ENCODE assay signal across 24 cellular contexts in the genomic region with DNA sequence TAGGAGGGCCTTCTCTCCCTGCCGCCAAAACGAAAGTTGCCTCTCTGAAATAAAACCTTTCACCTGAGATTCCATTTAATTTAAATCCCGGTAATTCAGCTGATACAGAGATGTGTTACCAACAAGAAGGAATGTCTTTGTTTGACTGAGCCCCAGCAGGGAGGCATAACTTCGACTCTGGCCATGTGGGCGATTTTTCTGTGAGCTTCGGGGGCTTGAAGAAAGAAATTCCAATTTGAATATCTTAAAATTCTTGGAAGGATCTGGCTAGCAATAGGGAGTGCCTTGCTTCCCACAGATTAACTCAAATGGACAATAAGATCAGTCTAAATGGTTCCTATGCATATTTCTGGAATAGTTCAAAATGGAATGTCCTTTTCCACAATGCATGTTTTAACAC.
DNase-seq lines count a peak whose midpoint lies in the region; TF ChIP-seq lines count a peak whose summit lies in the region.
"Had no signal": no experiment of that assay in that cellular context is flagged by ENCODE, and none has a peak within 500 bp of the region (broad histone marks: within the 10 kb centered on the region; RNA-seq: fewer than 3 reads in every experiment).

No MANE protein-coding gene starts in this region.

- WGBS in H9 (ENCODE audit: extremely low coverage, insufficient read length, low lambda C conversion rate): no CpG with 5 or more reads among the region's 6 CpGs
- WGBS in mesendoderm (ENCODE audit: extremely low coverage, insufficient coverage, low lambda C conversion rate): no CpG with 5 or more reads among the region's 6 CpGs
- WGBS in testis, 2 donors: 73 to 80% methylated on average over 6 of the region's 6 CpGs

- no peaks in the 10 kb centered on the region for H4K20me1 ChIP-seq in H9 (ENCODE audit: control insufficient read depth, insufficient read depth, insufficient read length)

- H3K4me1 ChIP-seq in H9 (ENCODE audit: insufficient read depth, low read length) (peaks cover 3% of the 10 kb centered on the region; the same call in 1 of the 2 replicates), mesendoderm (ENCODE audit: control insufficient read depth, low read depth, low read length) (peaks cover 4% of the 10 kb centered on the region), testis (peaks cover 3% of the 10 kb centered on the region)
- H3K4me1 ChIP-seq: A549, Caco-2 had no signal

- no peak overlapping the region for H2BK20ac ChIP-seq in H9 (ENCODE audit: low read depth, low read length, poor library complexity, severe bottlenecking)

- no peak overlapping the region for H3K14ac ChIP-seq in H9 (ENCODE audit: insufficient read depth, low read length)

- no peak overlapping the region for H3K4me3 Mint-ChIP-seq in H9
- H3K4me3 Mint-ChIP-seq in brain: peak overlapping the region in 3 of 5 experiments; percentile 37 to 66 (median 53)
- H3K4me3 Mint-ChIP-seq: CD8-positive, alpha-beta T cell; T-cell had no signal

- in situ Hi-C loops in GM13977 (cut with MboI; ENCODE audit: low pct_unique_long_range_greater_than_20kb, low sequenced_read_pairs, unreplicated experiment): no loop called here

- H3K79me1 ChIP-seq in H9 (ENCODE audit: insufficient read depth, low read depth, low read length, poor library complexity, severe bottlenecking) (no peaks in the 10 kb centered on the region), mesendoderm (ENCODE audit: low read length) (no peaks in the 10 kb centered on the region)

- H3K23me2 ChIP-seq in H9 (ENCODE audit: insufficient read length, low read depth, low read length, poor library complexity, severe bottlenecking): no peaks in the 10 kb centered on the region

- peaks cover 8 to 12% of the 10 kb centered on the region in 2 experiments for H3K4me1 Mint-ChIP-seq in H9
- peaks cover 11% of the 10 kb centered on the region for H3K4me1 Mint-ChIP-seq in brain
- H3K4me1 Mint-ChIP-seq: T-cell had no signal

- H2AK5ac ChIP-seq in H9 (ENCODE audit: insufficient read length, low read length) (no peak overlapping the region), mesendoderm (ENCODE audit: low read length) (no peak overlapping the region)

- no peak overlapping the region for H2BK12ac ChIP-seq in H9 (ENCODE audit: insufficient read length, low read depth, low read length)

- H3K4me3 ChIP-seq in mesendoderm (ENCODE audit: low read length) (no peak overlapping the region), testis (no peak overlapping the region)
- H3K4me3 ChIP-seq: A549, K562, MG63 had no signal

- peaks cover 5% of the 10 kb centered on the region in 2 experiments; a peak in 4 of 5 replicates for H3K9me3 Mint-ChIP-seq in H9
- peaks cover 13 to 19% (median 14%) of the 10 kb centered on the region in 5 experiments for H3K9me3 Mint-ChIP-seq in brain

- H3T11ph ChIP-seq in H9 (ENCODE audit: low read length): no peak overlapping the region

- H3K56ac ChIP-seq in H9 (ENCODE audit: insufficient read length, low read depth, low read length): no peak overlapping the region
- no peak overlapping the region for H3K56ac ChIP-seq in mesendoderm (ENCODE audit: low read length)

- H3K4ac ChIP-seq in H9 (ENCODE audit: low read depth, low read length) (no peak overlapping the region), mesendoderm (ENCODE audit: low read depth, low read length) (no peak overlapping the region)

- no peak overlapping the region for H2AFZ ChIP-seq in H9 (ENCODE audit: low read length)

- TF ChIP-seq POLR2A in testis (IDR thresholded peaks at IDR 0.05): no peak

- no peaks in the 10 kb centered on the region for H3K9me3 ChIP-seq in H9 (ENCODE audit: control insufficient read depth, low read depth, low read length)
- H3K9me3 ChIP-seq in testis: no peaks in the 10 kb centered on the region
- H3K9me3 ChIP-seq: A549, Caco-2, MG63 had no signal

- no peak overlapping the region for H2BK5ac ChIP-seq in H9 (ENCODE audit: insufficient read length, low read length)
- H2BK5ac ChIP-seq in mesendoderm (ENCODE audit: low read length): no peak overlapping the region

- H3K23ac ChIP-seq in H9 (ENCODE audit: insufficient read length, low read depth, low read length): no peak overlapping the region
- no peak overlapping the region for H3K23ac ChIP-seq in mesendoderm (ENCODE audit: low read length)

- H3K27ac ChIP-seq in H9 (ENCODE audit: insufficient read length, low read depth, low read length): no peak overlapping the region
- no peak overlapping the region for H3K27ac ChIP-seq in mesendoderm (ENCODE audit: low read depth, low read length)
- peak overlapping the region; percentile 18 to 54 for H3K27ac ChIP-seq in testis
- H3K27ac ChIP-seq: A549, C4-2B, RWPE1 had no signal

- no peaks in the 10 kb centered on the region for H3K36me3 ChIP-seq in mesendoderm (ENCODE audit: control insufficient read depth, insufficient read depth, low read length)
- H3K36me3 ChIP-seq in testis (ENCODE audit: low read depth, missing control alignments): no peaks in the 10 kb centered on the region
- H3K36me3 ChIP-seq: MG63 had no signal

- intact Hi-C loops in testis (cut with DNase I; ENCODE audit: low total_unique reads): no loop called here

- no peaks in the 10 kb centered on the region for H3K79me2 ChIP-seq in H9 (ENCODE audit: insufficient read depth, low read length)
- H3K79me2 ChIP-seq in mesendoderm (ENCODE audit: control insufficient read depth, insufficient read depth, low read length): no peaks in the 10 kb centered on the region

- H3K27me3 ChIP-seq in H9 (ENCODE audit: insufficient read depth, low read length) (no peaks in the 10 kb centered on the region), mesendoderm (ENCODE audit: insufficient read depth, low read length, poor library complexity) (no peaks in the 10 kb centered on the region), testis (no peaks in the 10 kb centered on the region)
- H3K27me3 ChIP-seq: MG63 had no signal

- no peak overlapping the region for H4K8ac ChIP-seq in H9 (replicated peaks; ENCODE audit: insufficient read length, low read depth, low read length)
- H4K8ac ChIP-seq in mesendoderm (ENCODE audit: low read depth, low read length): no peak overlapping the region

- H3K9ac ChIP-seq in H9 (ENCODE audit: extremely low read depth, insufficient read length, low read length) (no peak overlapping the region), mesendoderm (ENCODE audit: low read length) (no peak overlapping the region)

- no peak overlapping the region for H4K5ac ChIP-seq in H9 (ENCODE audit: insufficient read length, low read depth, low read length)
- no peak overlapping the region for H4K5ac ChIP-seq in mesendoderm (ENCODE audit: low read length)

- H2BK15ac ChIP-seq in H9 (ENCODE audit: low read depth, low read length) (no peak overlapping the region), mesendoderm (replicated peaks; ENCODE audit: low read depth) (no peak overlapping the region)

- no peak for DNase-seq in H9
- DNase-seq in mesendoderm: peak; percentile 70
- no peak for DNase-seq in testis
- DNase-seq in activated T-cell treated with anti-CD3 and anti-CD28 coated beads, Interleukin-2, amount 50 U/mL, for 48 hours: no peak
- DNase-seq in HPDE6-E6E7 (ENCODE audit: extremely low spot score): no peak
- no peak for DNase-seq in GM13977 (ENCODE audit: low spot score)
- DNase-seq: Caco-2; CD8-positive, alpha-beta T cell; DMS79; EL; GF-D8; MG63; NCI-H1105 treated with DMSO at 0.1 percent for 48 hours; NCI-H146; NCI-H2081; NCI-H2227 treated with DMSO at 0.1 percent for 48 hours; NCI-H526 treated with DMSO at 0.1 percent for 48 hours; SHP77; T-cell had no signal

- H2BK120ac ChIP-seq in H9 (ENCODE audit: low read depth, low read length, poor library complexity, severe bottlenecking) (no peak overlapping the region), mesendoderm (ENCODE audit: low read depth, low read length) (no peak overlapping the region)

- H3K27ac Mint-ChIP-seq in H9 (peak overlapping the region in 2 of 3 experiments; percentile 34 to 92; a peak in 5 of 7 replicates), brain (peak overlapping the region in 3 of 5 experiments; percentile 35 to 91 (median 37))
- H3K27ac Mint-ChIP-seq: CD8-positive, alpha-beta T cell; T-cell had no signal

- H3K36me3 Mint-ChIP-seq in H9 (ENCODE audit: insufficient read depth in 1 of 3, low read depth in 3 of 3) (peaks cover 0 to 3% (median 2%) of the 10 kb centered on the region in 3 experiments; a peak in 3 of 7 replicates), brain (peaks cover 1% of the 10 kb centered on the region)
- H3K36me3 Mint-ChIP-seq: CD8-positive, alpha-beta T cell; T-cell had no signal

- no peak overlapping the region for H4K91ac ChIP-seq in H9 (ENCODE audit: insufficient read length, low read depth, low read length)

- H3K18ac ChIP-seq in H9 (ENCODE audit: insufficient read length, low read depth, low read length) (no peak overlapping the region), mesendoderm (ENCODE audit: low read length) (peak overlapping the region; percentile 54)

- H3K27me3 Mint-ChIP-seq in H9 (ENCODE audit: low read depth) (no peaks in the 10 kb centered on the region; the same call in 1 of the 2 replicates), brain (peaks cover 15% of the 10 kb centered on the region)

- no peak overlapping the region for H3K4me2 ChIP-seq in H9 (ENCODE audit: insufficient read depth, insufficient read length, low read length)
- H3K4me2 ChIP-seq in mesendoderm (ENCODE audit: low read length): no peak overlapping the region
- H3K4me2 ChIP-seq: A549 had no signal

- TF ChIP-seq CTCF in H9 (conservative IDR thresholded peaks at IDR 0.05): no peak
- no peak for TF ChIP-seq CTCF in brain (conservative IDR thresholded peaks at IDR 0.05)
- no peak for TF ChIP-seq CTCF in testis (IDR thresholded peaks at IDR 0.05)
- no peak for TF ChIP-seq CTCF in GM13977 (IDR thresholded peaks at IDR 0.05; ENCODE audit: extremely low read depth, insufficient read depth, missing control alignments)

Comparison
In these comparisons a context has a peak if more than half of its experiments do, and no peak if none do; other contexts are left out.
1. H3K27ac ChIP-seq: peak in testis (2 of 2); none in H9 (single experiment) and mesendoderm (single experiment).
2. H3K4me3 Mint-ChIP-seq: peak in brain (3 of 5); none in H9 (0 of 2).